ENCODE assay signal across 15 cellular contexts in the genomic region with DNA sequence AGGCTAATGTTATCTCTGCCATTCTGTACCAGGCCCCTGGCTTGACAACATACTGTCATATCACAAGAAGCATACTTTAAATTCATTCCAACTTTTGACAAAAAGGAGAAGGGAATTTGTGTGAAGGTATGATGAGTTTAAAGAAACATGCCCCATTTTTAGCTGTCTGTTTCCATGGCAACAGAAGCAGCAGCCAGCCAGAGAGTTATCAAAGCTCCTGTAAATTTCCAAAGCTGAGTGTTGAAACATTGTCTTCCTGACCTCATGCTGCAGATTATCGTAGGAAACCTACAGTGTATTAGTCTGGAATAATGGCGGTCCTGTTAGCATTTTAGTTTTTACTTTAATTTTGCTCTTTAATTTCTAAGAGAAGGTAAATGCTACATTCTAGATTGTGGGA.
DNase-seq lines count a peak whose midpoint lies in the region; ATAC-seq, FAIRE-seq and TF ChIP-seq lines count a peak whose summit lies in the region.
"Had no signal": no experiment of that assay in that cellular context is flagged by ENCODE, and none has a peak within 500 bp of the region (broad histone marks: within the 10 kb centered on the region; RNA-seq: fewer than 3 reads in every experiment).

No MANE protein-coding gene starts in this region.

- FAIRE-seq in pancreas (lab: Jason Lieb, UNC): no peak

- intact Hi-C loops in left ventricle myocardium inferior (cut with micrococcal nuclease) (loop anchor here (10.0 kb wide), 1 partner anchor 111 kb away; no protein-coding TSS in a partner anchor), Right ventricle myocardium superior (cut with DNase I) (loop anchor here (10.0 kb wide), 1 partner anchor 181 kb away; no protein-coding TSS in a partner anchor), pancreas (cut with DNase I) (no loop called here)

- H3K36me3 ChIP-seq in left ventricle myocardium inferior (no peaks in the 10 kb centered on the region), pancreas (no peaks in the 10 kb centered on the region)
- H3K36me3 ChIP-seq: transverse colon had no signal

- 82 to 87% methylated on average over 2 of the region's 2 CpGs for WGBS in pancreas, 2 donors

- peaks cover 51% of the 10 kb centered on the region for H3K4me1 ChIP-seq in left ventricle myocardium inferior
- no peaks in the 10 kb centered on the region for H3K4me1 ChIP-seq in pancreas

- no peak overlapping the region for H3K4me3 ChIP-seq in left ventricle myocardium inferior
- no peak overlapping the region for H3K4me3 ChIP-seq in pancreas
- H3K4me3 ChIP-seq: mucosa of descending colon, transverse colon had no signal

- no peak for TF ChIP-seq CTCF in left ventricle myocardium inferior (IDR thresholded peaks at IDR 0.05; ENCODE audit: borderline replicate concordance)
- no peak for TF ChIP-seq CTCF in VCaP (conservative IDR thresholded peaks at IDR 0.05)
- TF ChIP-seq CTCF in pancreas (IDR thresholded peaks at IDR 0.05): no peak

- H3K27ac ChIP-seq in left ventricle myocardium inferior (replicated peaks) (peak overlapping the region; percentile 42), VCaP (peak overlapping the region; percentile 53), pancreas (no peak overlapping the region)
- H3K27ac ChIP-seq: transverse colon had no signal

- no peak for DNase-seq in left ventricle myocardium inferior
- DNase-seq in Right ventricle myocardium superior: no peak
- peak; percentile 10 for DNase-seq in glomerular endothelial cell (ENCODE audit: extremely low read depth, low read depth, low spot score)
- DNase-seq in iPS-NIHi7 (ENCODE audit: extremely low spot score): no peak
- no peak for DNase-seq in pancreas
- no peak for DNase-seq in COLO668 (lab: John Stamatoyannopoulos, UW; ENCODE audit: unreplicated experiment)
- DNase-seq: activated CD4-positive, alpha-beta T cell treated with anti-CD3 and anti-CD28 coated beads for 1 hour; amygdala; mucosa of descending colon; NCI-H1694 treated with DMSO at 0.1 percent for 48 hours; stimulated activated CD4-positive, alpha-beta T cell treated with anti-CD3 and anti-CD28 coated beads, Interleukin-15, amount 100 ng/mL, for 24 hours; transverse colon had no signal

- H3K9me3 ChIP-seq in left ventricle myocardium inferior (replicated peaks): peaks cover 4% of the 10 kb centered on the region
- no peaks in the 10 kb centered on the region for H3K9me3 ChIP-seq in pancreas
- H3K9me3 ChIP-seq: mucosa of descending colon, transverse colon had no signal

- H3K27me3 ChIP-seq in left ventricle myocardium inferior (ENCODE audit: low read depth): no peaks in the 10 kb centered on the region
- no peaks in the 10 kb centered on the region for H3K27me3 ChIP-seq in pancreas
- H3K27me3 ChIP-seq: dorsolateral prefrontal cortex, transverse colon had no signal

- ATAC-seq in Right ventricle myocardium superior (ENCODE audit: poor library complexity) (no peak), pancreas (no peak), GM18858 (IDR thresholded peaks at IDR 0.05; ENCODE audit: unreplicated experiment) (no peak)
- ATAC-seq: mucosa of descending colon had no signal

Comparison
In these comparisons a context has a peak if more than half of its experiments do, and no peak if none do; other contexts are left out.
1. H3K27ac ChIP-seq: peak in left ventricle myocardium inferior (single experiment) and VCaP (single experiment); none in pancreas (0 of 4).
2. intact Hi-C loops: an anchor here in left ventricle myocardium inferior (10.0 kb wide) and Right ventricle myocardium superior (10.0 kb wide); none called in pancreas.